1 cellular context compared by ENCODE assay signal in genomic region chr7:149261829-149262617, GRCh38.
TF ChIP-seq lines count a peak whose summit lies in the region.

TSS of gene ZNF783 (plus strand) at chr7:149262196. CDS start at chr7:149262334, 138 bp downstream.

TF ChIP-seq in WTC11, 78 proteins besides CTCF, POLR2A, EP300 and RAD21 (continued from another document):
- TF ChIP-seq IRF1 (CRISPR knock-in tag; IDR thresholded peaks at IDR 0.05) (peak; percentile 57; the same call in 1 of the 2 replicates), ZNF423 (CRISPR knock-in tag; IDR thresholded peaks at IDR 0.05) (peak; percentile 33; the same call in 1 of the 2 replicates), E2F1 (CRISPR knock-in tag; IDR thresholded peaks at IDR 0.05) (0 out of 2 replicates have a peak, but pooled peaks have one; percentile 69), ERG (CRISPR knock-in tag; IDR thresholded peaks at IDR 0.05) (no peak), ZNF512 (CRISPR knock-in tag; IDR thresholded peaks at IDR 0.05; ENCODE audit: borderline replicate concordance) (no peak), ETV6 (CRISPR knock-in tag; IDR thresholded peaks at IDR 0.05) (peak; percentile 92), USF1 (CRISPR knock-in tag; IDR thresholded peaks at IDR 0.05) (peak; percentile 88), ZNF532 (CRISPR knock-in tag; IDR thresholded peaks at IDR 0.05; ENCODE audit: borderline replicate concordance) (0 out of 2 replicates have a peak, but pooled peaks have one; percentile 66), FOXP1 (CRISPR knock-in tag; IDR thresholded peaks at IDR 0.05; ENCODE audit: borderline replicate concordance) (peak; percentile 97), ZBTB21 (CRISPR knock-in tag; IDR thresholded peaks at IDR 0.05; ENCODE audit: borderline replicate concordance) (peak; percentile 28; the same call in 1 of the 2 replicates), MAX (CRISPR knock-in tag; IDR thresholded peaks at IDR 0.05) (peak; percentile 91; the same call in 1 of the 2 replicates)
